1 cellular context compared by ENCODE assay signal in the genomic region with DNA sequence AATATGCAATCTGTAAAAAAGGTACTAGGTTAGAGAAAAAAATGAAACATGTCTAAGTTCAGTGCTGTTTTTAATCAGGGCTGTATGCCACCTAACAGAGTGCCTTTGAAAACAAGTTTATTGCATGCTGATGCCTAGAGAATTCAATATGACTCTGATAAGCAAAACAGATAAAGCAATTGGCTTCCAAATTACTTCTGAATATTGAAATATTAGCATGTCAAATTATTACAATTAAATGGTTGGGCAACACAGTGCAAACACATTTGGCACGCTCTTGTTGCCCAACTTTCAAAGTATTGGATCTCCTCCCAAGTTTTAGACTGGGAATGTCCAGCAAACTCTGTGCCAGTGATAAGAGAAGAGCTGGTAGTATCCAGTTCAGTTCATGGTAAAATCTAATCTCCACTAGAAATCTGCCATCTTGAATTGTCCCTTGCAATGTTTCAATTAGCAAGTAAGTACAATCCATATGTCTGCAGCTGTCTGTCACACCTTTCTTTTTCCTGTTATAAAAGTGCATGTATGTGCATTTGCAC.
TF ChIP-seq lines count a peak whose summit lies in the region.

No MANE protein-coding gene starts in this region.

TF ChIP-seq in SK-N-SH treated with all-trans-retinoic acid at 6 μM for 48 hours, 23 proteins besides CTCF, POLR2A, EP300 and RAD21 (continued from another document):
- TF ChIP-seq, protein P1, sequence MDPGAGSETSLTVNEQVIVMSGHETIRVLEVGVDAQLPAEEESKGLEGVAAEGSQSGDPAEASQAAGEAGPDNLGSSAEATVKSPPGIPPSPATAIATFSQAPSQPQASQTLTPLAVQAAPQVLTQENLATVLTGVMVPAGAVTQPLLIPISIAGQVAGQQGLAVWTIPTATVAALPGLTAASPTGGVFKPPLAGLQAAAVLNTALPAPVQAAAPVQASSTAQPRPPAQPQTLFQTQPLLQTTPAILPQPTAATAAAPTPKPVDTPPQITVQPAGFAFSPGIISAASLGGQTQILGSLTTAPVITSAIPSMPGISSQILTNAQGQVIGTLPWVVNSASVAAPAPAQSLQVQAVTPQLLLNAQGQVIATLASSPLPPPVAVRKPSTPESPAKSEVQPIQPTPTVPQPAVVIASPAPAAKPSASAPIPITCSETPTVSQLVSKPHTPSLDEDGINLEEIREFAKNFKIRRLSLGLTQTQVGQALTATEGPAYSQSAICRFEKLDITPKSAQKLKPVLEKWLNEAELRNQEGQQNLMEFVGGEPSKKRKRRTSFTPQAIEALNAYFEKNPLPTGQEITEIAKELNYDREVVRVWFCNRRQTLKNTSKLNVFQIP (CRISPR knock-in tag; IDR thresholded peaks at IDR 0.05; ENCODE audit: borderline replicate concordance, low read depth): no peak
- TF ChIP-seq CSDC2 (CRISPR knock-in tag; IDR thresholded peaks at IDR 0.05) (no peak), TCF4 (CRISPR knock-in tag; IDR thresholded peaks at IDR 0.05; ENCODE audit: borderline replicate concordance) (peak; percentile 36; the same call in 1 of the 2 replicates), ARNTL (CRISPR knock-in tag; IDR thresholded peaks at IDR 0.05; ENCODE audit: borderline replicate concordance, low read depth) (no peak), OSR1 (CRISPR knock-in tag; IDR thresholded peaks at IDR 0.05) (no peak), ZC3H10 (CRISPR knock-in tag; IDR thresholded peaks at IDR 0.05) (no peak), ISL1 (CRISPR knock-in tag; IDR thresholded peaks at IDR 0.05) (peak; percentile 76)
- TF ChIP-seq, protein P2, sequence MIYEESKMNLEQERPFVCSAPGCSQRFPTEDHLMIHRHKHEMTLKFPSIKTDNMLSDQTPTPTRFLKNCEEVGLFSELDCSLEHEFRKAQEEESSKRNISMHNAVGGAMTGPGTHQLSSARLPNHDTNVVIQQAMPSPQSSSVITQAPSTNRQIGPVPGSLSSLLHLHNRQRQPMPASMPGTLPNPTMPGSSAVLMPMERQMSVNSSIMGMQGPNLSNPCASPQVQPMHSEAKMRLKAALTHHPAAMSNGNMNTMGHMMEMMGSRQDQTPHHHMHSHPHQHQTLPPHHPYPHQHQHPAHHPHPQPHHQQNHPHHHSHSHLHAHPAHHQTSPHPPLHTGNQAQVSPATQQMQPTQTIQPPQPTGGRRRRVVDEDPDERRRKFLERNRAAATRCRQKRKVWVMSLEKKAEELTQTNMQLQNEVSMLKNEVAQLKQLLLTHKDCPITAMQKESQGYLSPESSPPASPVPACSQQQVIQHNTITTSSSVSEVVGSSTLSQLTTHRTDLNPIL (CRISPR knock-in tag; IDR thresholded peaks at IDR 0.05; ENCODE audit: low read depth): no peak
TF ChIP-seq in SK-N-SH treated with all-trans-retinoic acid at 6 μM for 48 hours: peak in this region for 2.
